22 cellular contexts compared by ENCODE assay signal in genomic region chr5:1189269-1189668, GRCh38. TPM values are rescaled to one million over a fixed set of nuclear protein-coding genes. Genes with fewer than 3 reads are reported as not detected.
A peak's percentile ranks its signal among the peaks of the same experiment; 100 is the strongest.
DNase-seq lines count a peak whose midpoint lies in the region; ATAC-seq and TF ChIP-seq lines count a peak whose summit lies in the region.
"Had no signal": no experiment of that assay in that cellular context is flagged by ENCODE, and none has a peak within 500 bp of the region (broad histone marks: within the 10 kb centered on the region; RNA-seq: fewer than 3 reads in every experiment).

No MANE protein-coding gene starts in this region.

- DNase-seq in left ventricle myocardium superior (peak; percentile 13), Right ventricle myocardium superior (no peak), chondrocyte (ENCODE audit: low spot score) (peak; percentile 54), lower lobe of right lung (peak; percentile 13), HCEC 1CT (no peak), medulla oblongata (ENCODE audit: extremely low spot score) (no peak)
- DNase-seq: C1 segment of cervical spinal cord; Calu3; CD4-positive, alpha-beta memory T cell; COR-L47; DMS53; DMS79 treated with DMSO at 0.1 percent for 48 hours; GF-D8; GM23248; H7 had no signal

- no peaks in the 10 kb centered on the region for H3K9me3 Mint-ChIP-seq in chondrocyte (ENCODE audit: low read depth)
- H3K9me3 Mint-ChIP-seq in activated T-helper 17 cell treated with anti-CD3 and anti-CD28 coated beads, Interleukin-2, amount 50 U/mL, for 72 hours, result no peaks in the 10 kb centered on the region
- H3K9me3 Mint-ChIP-seq: CD4-positive, alpha-beta memory T cell had no signal

- TF ChIP-seq CTCF in chondrocyte (IDR thresholded peaks at IDR 0.05), result no peak
- no peak for TF ChIP-seq CTCF in lower lobe of right lung (IDR thresholded peaks at IDR 0.05)

- H3K4me3 Mint-ChIP-seq in chondrocyte (ENCODE audit: unreplicated experiment), result no peak overlapping the region
- H3K4me3 Mint-ChIP-seq in activated T-helper 17 cell treated with anti-CD3 and anti-CD28 coated beads, Interleukin-2, amount 50 U/mL, for 72 hours, result no peak overlapping the region
- H3K4me3 Mint-ChIP-seq: CD4-positive, alpha-beta memory T cell had no signal

- H3K27ac Mint-ChIP-seq in chondrocyte (ENCODE audit: unreplicated experiment), result no peak overlapping the region
- H3K27ac Mint-ChIP-seq in activated T-helper 17 cell treated with anti-CD3 and anti-CD28 coated beads, Interleukin-2, amount 50 U/mL, for 72 hours, result no peak overlapping the region
- H3K27ac Mint-ChIP-seq: CD4-positive, alpha-beta memory T cell had no signal

- H3K36me3 Mint-ChIP-seq in chondrocyte (ENCODE audit: low read depth), result no peaks in the 10 kb centered on the region
- no peaks in the 10 kb centered on the region for H3K36me3 Mint-ChIP-seq in activated T-helper 17 cell treated with anti-CD3 and anti-CD28 coated beads, Interleukin-2, amount 50 U/mL, for 72 hours (ENCODE audit: low read depth)
- H3K36me3 Mint-ChIP-seq: CD4-positive, alpha-beta memory T cell had no signal

- ATAC-seq in left ventricle myocardium superior, result no peak
- ATAC-seq in Right ventricle myocardium superior (ENCODE audit: poor library complexity), result no peak
- no peak for ATAC-seq in lower lobe of right lung
- ATAC-seq in activated T-helper 17 cell treated with anti-CD3 and anti-CD28 coated beads, Interleukin-2, amount 50 U/mL, for 72 hours (replicated peaks), result no peak
- ATAC-seq: HCT116 had no signal

- peaks cover 47% of the 10 kb centered on the region for H3K27me3 Mint-ChIP-seq in chondrocyte (ENCODE audit: low read depth)
- peaks cover 24% of the 10 kb centered on the region for H3K27me3 Mint-ChIP-seq in activated T-helper 17 cell treated with anti-CD3 and anti-CD28 coated beads, Interleukin-2, amount 50 U/mL, for 72 hours

- peaks cover 13% of the 10 kb centered on the region for H3K4me1 ChIP-seq in lower lobe of right lung

- H3K4me3 ChIP-seq in lower lobe of right lung, result no peak overlapping the region
- H3K4me3 ChIP-seq: GM23248 had no signal

- intact Hi-C loops in left ventricle myocardium superior (cut with micrococcal nuclease), result no loop called here
- intact Hi-C loops in Right ventricle myocardium superior (cut with DNase I), result no loop called here
- intact Hi-C loops in lower lobe of right lung (cut with DNase I), result no loop called here

- H3K4me1 Mint-ChIP-seq in chondrocyte (ENCODE audit: low read depth), result no peaks in the 10 kb centered on the region
- no peaks in the 10 kb centered on the region for H3K4me1 Mint-ChIP-seq in activated T-helper 17 cell treated with anti-CD3 and anti-CD28 coated beads, Interleukin-2, amount 50 U/mL, for 72 hours
- H3K4me1 Mint-ChIP-seq: CD4-positive, alpha-beta memory T cell had no signal

- peaks cover 22% of the 10 kb centered on the region for H3K27me3 ChIP-seq in lower lobe of right lung (ENCODE audit: low read depth)

- H3K36me3 ChIP-seq in lower lobe of right lung, result no peaks in the 10 kb centered on the region

- H3K27ac ChIP-seq in lower lobe of right lung, result no peak overlapping the region
- H3K27ac ChIP-seq: GM23248 had no signal

- H3K9me3 ChIP-seq in lower lobe of right lung, result no peaks in the 10 kb centered on the region

RNA-seq across cellular contexts. Expression of gene SLC6A19, which starts 12.1 kb away (rescaled TPM):
- not detected for total RNA-seq in left ventricle myocardium superior
- not detected for total RNA-seq in Right ventricle myocardium superior
- total RNA-seq in chondrocyte, result not detected in 3 replicates
- not detected for total RNA-seq in lower lobe of right lung
- total RNA-seq in activated T-helper 17 cell treated with anti-CD3 and anti-CD28 coated beads, Interleukin-2, amount 50 U/mL, for 72 hours, result not detected
- total RNA-seq: A172; A673; Calu3; CD4-positive, alpha-beta memory T cell; Daoy; GM23248; H1 had no signal

RNA-seq across cellular contexts. Expression of gene SLC6A18, which starts 35.9 kb away (rescaled TPM):
- total RNA-seq in left ventricle myocardium superior (not detected), Right ventricle myocardium superior (not detected), chondrocyte (not detected in 3 replicates), lower lobe of right lung (not detected)
- total RNA-seq in activated T-helper 17 cell treated with anti-CD3 and anti-CD28 coated beads, Interleukin-2, amount 50 U/mL, for 72 hours, result not detected
- total RNA-seq: A172; A673; Calu3; CD4-positive, alpha-beta memory T cell; Daoy; G401; GM23248; H1; H7 had no signal

Comparison
In these comparisons a context has a peak if more than half of its experiments do, and no peak if none do; other contexts are left out.
1. DNase-seq: peak in left ventricle myocardium superior (single experiment), chondrocyte (single experiment) and lower lobe of right lung (single experiment); none in Right ventricle myocardium superior (single experiment), HCEC 1CT (single experiment) and medulla oblongata (single experiment).